Comparison of ENCODE assay signal across 10 cellular contexts in the genomic region with DNA sequence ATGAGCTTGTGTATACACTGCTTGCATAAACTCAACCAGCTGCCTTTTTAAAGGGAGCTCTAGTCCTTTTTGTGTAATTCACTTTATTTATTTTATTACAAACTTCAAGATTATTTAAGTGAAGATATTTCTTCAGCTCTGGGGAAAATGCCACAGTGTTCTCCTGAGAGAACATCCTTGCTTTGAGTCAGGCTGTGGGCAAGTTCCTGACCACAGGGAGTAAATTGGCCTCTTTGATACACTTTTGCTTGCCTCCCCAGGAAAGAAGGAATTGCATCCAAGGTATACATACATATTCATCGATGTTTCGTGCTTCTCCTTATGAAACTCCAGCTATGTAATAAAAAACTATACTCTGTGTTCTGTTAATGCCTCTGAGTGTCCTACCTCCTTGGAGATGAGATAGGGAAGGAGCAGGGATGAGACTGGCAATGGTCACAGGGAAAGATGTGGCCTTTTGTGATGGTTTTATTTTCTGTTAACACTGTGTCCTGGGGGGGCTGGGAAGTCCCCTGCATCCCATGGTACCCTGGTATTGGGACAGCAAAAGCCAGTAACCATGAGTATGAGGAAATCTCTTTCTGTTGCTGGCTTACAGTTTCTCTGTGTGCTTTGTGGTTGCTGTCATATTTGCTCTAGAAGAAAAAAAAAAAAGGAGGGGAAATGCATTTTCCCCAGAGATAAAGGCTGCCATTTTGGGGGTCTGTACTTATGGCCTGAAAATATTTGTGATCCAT. TPM values are rescaled to one million over a fixed set of nuclear protein-coding genes. Genes with fewer than 3 reads are reported as not detected.
DNase-seq lines count a peak whose midpoint lies in the region; ATAC-seq and TF ChIP-seq lines count a peak whose summit lies in the region.
"Had no signal": no experiment of that assay in that cellular context is flagged by ENCODE, and none has a peak within 500 bp of the region (broad histone marks: within the 10 kb centered on the region; RNA-seq: fewer than 3 reads in every experiment).

No MANE protein-coding gene starts in this region.

- intact Hi-C loops in activated naive CD4-positive, alpha-beta T cell treated with anti-CD3 and anti-CD28 coated beads for 36 hours (cut with micrococcal nuclease): loop anchor here (1.0 to 2.0 kb wide), 2 partner anchors 9 to 44 kb away; no protein-coding TSS in a partner anchor
- intact Hi-C loops in upper lobe of right lung (cut with DNase I): no loop called here

- peaks cover 75% of the 10 kb centered on the region for H3K36me3 Mint-ChIP-seq in activated naive CD4-positive, alpha-beta T cell treated with anti-CD3 and anti-CD28 coated beads for 36 hours (ENCODE audit: low read depth)

- H3K27me3 Mint-ChIP-seq in activated naive CD4-positive, alpha-beta T cell treated with anti-CD3 and anti-CD28 coated beads for 36 hours (ENCODE audit: low read depth): no peaks in the 10 kb centered on the region

- H3K36me3 ChIP-seq in effector memory CD4-positive, alpha-beta T cell (ENCODE audit: control insufficient read depth, insufficient read depth, low read length): peaks cover 53% of the 10 kb centered on the region
- peaks cover 55% of the 10 kb centered on the region for H3K36me3 ChIP-seq in upper lobe of right lung

- H3K4me3 Mint-ChIP-seq in activated naive CD4-positive, alpha-beta T cell treated with anti-CD3 and anti-CD28 coated beads for 36 hours: peak overlapping the region; percentile 52

- H3K4me3 ChIP-seq in effector memory CD4-positive, alpha-beta T cell (ENCODE audit: insufficient read depth, low read depth, low read length, poor library complexity, severe bottlenecking): no peak overlapping the region
- H3K4me3 ChIP-seq in upper lobe of right lung: no peak overlapping the region

- H3K4me1 ChIP-seq in effector memory CD4-positive, alpha-beta T cell (ENCODE audit: control insufficient read depth, insufficient read depth, low read length, poor library complexity, severe bottlenecking): peaks cover 34% of the 10 kb centered on the region
- H3K4me1 ChIP-seq in upper lobe of right lung: peaks cover 27% of the 10 kb centered on the region

- no peaks in the 10 kb centered on the region for H3K9me3 ChIP-seq in effector memory CD4-positive, alpha-beta T cell (ENCODE audit: control insufficient read depth, low read length)
- H3K9me3 ChIP-seq in upper lobe of right lung: no peaks in the 10 kb centered on the region

- CTCF ChIA-PET in activated naive CD4-positive, alpha-beta T cell treated with anti-CD3 and anti-CD28 coated beads for 36 hours (lab: Charles Lee): interaction anchor here (0.9 to 12.9 kb wide), 9 partner anchors 11 to 178 kb away, joined by 3 to 156 read pairs (median 6); a partner anchor contains a TSS

- peak; percentile 55 for DNase-seq in activated naive CD4-positive, alpha-beta T cell treated with anti-CD3 and anti-CD28 coated beads for 36 hours
- DNase-seq in activated naive CD4-positive, alpha-beta T cell treated with Interleukin-2 at 50 U/mL for 16 hours: no peak
- DNase-seq in T-helper 1 cell: peak in 3 of 5 donors; percentile 41 to 50 (median 42)
- peak in 1 of 3 donors; percentile 54 for DNase-seq in effector memory CD4-positive, alpha-beta T cell
- no peak for DNase-seq in upper lobe of right lung
- DNase-seq in mucosa of gallbladder (ENCODE audit: low spot score): no peak
- no peak for DNase-seq in stimulated activated CD4-positive, alpha-beta T cell treated with anti-CD3 and anti-CD28 coated beads, Interleukin-2, amount 100 ng/mL, for 24 hours
- DNase-seq: activated CD8-positive, alpha-beta memory T cell treated with anti-CD3 and anti-CD28 coated beads for 24 hours; NCI-H69 had no signal

- ATAC-seq in upper lobe of right lung (peak; percentile 47), HG02885 (IDR thresholded peaks at IDR 0.05; ENCODE audit: poor library complexity, unreplicated experiment) (no peak)

- TF ChIP-seq CTCF in upper lobe of right lung (IDR thresholded peaks at IDR 0.05): no peak

- H3K4me1 Mint-ChIP-seq in activated naive CD4-positive, alpha-beta T cell treated with anti-CD3 and anti-CD28 coated beads for 36 hours (ENCODE audit: low read depth): peaks cover 62% of the 10 kb centered on the region

- peaks cover 12% of the 10 kb centered on the region for H3K9me3 Mint-ChIP-seq in activated naive CD4-positive, alpha-beta T cell treated with anti-CD3 and anti-CD28 coated beads for 36 hours

- H3K27ac Mint-ChIP-seq in activated naive CD4-positive, alpha-beta T cell treated with anti-CD3 and anti-CD28 coated beads for 36 hours: peak overlapping the region; percentile 85

- no peaks in the 10 kb centered on the region for H3K27me3 ChIP-seq in effector memory CD4-positive, alpha-beta T cell (replicated peaks; ENCODE audit: control insufficient read depth, insufficient read depth, low read length, poor library complexity, severe bottlenecking)
- no peaks in the 10 kb centered on the region for H3K27me3 ChIP-seq in upper lobe of right lung

- H3K27ac ChIP-seq in effector memory CD4-positive, alpha-beta T cell (ENCODE audit: insufficient read depth, low read length, poor library complexity, severe bottlenecking): peak overlapping the region; percentile 58
- H3K27ac ChIP-seq in upper lobe of right lung: no peak overlapping the region

RNA-seq across cellular contexts. Expression of a gene that starts 15.3 kb away (rescaled TPM):
- 100 to 1,000 TPM; 289 to 294 TPM for total RNA-seq in activated naive CD4-positive, alpha-beta T cell treated with anti-CD3 and anti-CD28 coated beads for 36 hours
- total RNA-seq in upper lobe of right lung (45.9 TPM), mucosa of gallbladder (33.8 TPM)

Comparison
In these comparisons a context has a peak if more than half of its experiments do, and no peak if none do; other contexts are left out.
1. DNase-seq: peak in activated naive CD4-positive, alpha-beta T cell treated with anti-CD3 and anti-CD28 coated beads for 36 hours (single experiment) and T-helper 1 cell (3 of 5); none in activated naive CD4-positive, alpha-beta T cell treated with Interleukin-2 at 50 U/mL for 16 hours (single experiment), upper lobe of right lung (single experiment), mucosa of gallbladder (single experiment) and stimulated activated CD4-positive, alpha-beta T cell treated with anti-CD3 and anti-CD28 coated beads, Interleukin-2, amount 100 ng/mL, for 24 hours (0 of 2).